Comparison of ENCODE assay signal across 28 cellular contexts in the genomic region with DNA sequence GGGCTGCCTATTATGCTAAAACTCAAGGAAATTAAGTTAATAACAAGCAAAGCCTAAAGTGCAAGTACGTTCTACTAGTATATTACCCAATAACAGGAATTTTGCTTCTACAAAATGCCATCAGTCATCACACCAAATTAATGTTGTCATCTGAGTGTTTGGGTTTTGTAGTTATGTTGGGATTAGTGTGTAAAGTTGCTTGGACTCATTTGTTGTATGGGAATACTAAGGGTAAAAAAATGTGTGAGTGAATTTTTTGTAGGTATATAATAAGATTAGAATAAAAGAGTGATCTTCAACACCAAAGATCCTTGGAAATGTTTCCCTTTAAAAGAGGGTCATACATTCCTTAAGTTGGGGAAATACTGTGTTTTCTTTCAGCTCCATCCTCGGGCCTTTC. TPM values are rescaled to one million over a fixed set of nuclear protein-coding genes. Genes with fewer than 3 reads are reported as not detected.
DNase-seq lines count a peak whose midpoint lies in the region; ATAC-seq, FAIRE-seq and TF ChIP-seq lines count a peak whose summit lies in the region.
"Had no signal": no experiment of that assay in that cellular context is flagged by ENCODE, and none has a peak within 500 bp of the region (broad histone marks: within the 10 kb centered on the region; RNA-seq: fewer than 3 reads in every experiment).

No MANE protein-coding gene starts in this region.

- H3K4me1 ChIP-seq in A549 (peaks cover 57% of the 10 kb centered on the region), GM23248 (ENCODE audit: insufficient read depth) (peaks cover 36% of the 10 kb centered on the region), osteoblast (ENCODE audit: insufficient read depth, low read length) (peaks cover 30% of the 10 kb centered on the region), thyroid gland (peaks cover 0 to 18% of the 10 kb centered on the region in 2 donors)
- H3K4me1 ChIP-seq: breast epithelium had no signal

- H3K4me3 ChIP-seq in A549 = no peak overlapping the region
- no peak overlapping the region for H3K4me3 ChIP-seq in GM23248
- no peak overlapping the region for H3K4me3 ChIP-seq in osteoblast (ENCODE audit: insufficient read depth, low read length)
- H3K4me3 ChIP-seq in thyroid gland (replicated peaks in 1 of 3) = no peak overlapping the region
- H3K4me3 ChIP-seq: breast epithelium, GM12878, K562, PC-9, transverse colon had no signal

- intact Hi-C loops in thyroid gland (cut with DNase I) = no loop called here

- H3K4me2 ChIP-seq in A549 (no peak overlapping the region), GM23248 (ENCODE audit: unreplicated experiment) (no peak overlapping the region), osteoblast (ENCODE audit: insufficient read depth, low read length) (no peak overlapping the region)
- H3K4me2 ChIP-seq: PC-9 had no signal

- H4K20me1 ChIP-seq in GM23248 (ENCODE audit: insufficient read depth) = 0 out of 2 replicates have a peak, but pooled peaks cover 3% of the 10 kb centered on the region
- H4K20me1 ChIP-seq in osteoblast (ENCODE audit: insufficient read depth, low read length) = no peaks in the 10 kb centered on the region

- no peaks in the 10 kb centered on the region for H3K27me3 ChIP-seq in GM23248 (replicated peaks; ENCODE audit: insufficient read depth)
- H3K27me3 ChIP-seq in osteoblast (ENCODE audit: insufficient read depth, low read length) = no peaks in the 10 kb centered on the region
- H3K27me3 ChIP-seq in thyroid gland = no peaks in the 10 kb centered on the region
- H3K27me3 ChIP-seq: BE2C, breast epithelium, transverse colon had no signal

- FAIRE-seq in A549 (lab: Jason Lieb, UNC) = peak; percentile 32
- FAIRE-seq: colon, GM12878, islet of Langerhans, K562 had no signal

- in situ Hi-C loops in GM23248 (cut with MboI) = no loop called here

- DNase-seq in A549 (ENCODE audit: low read depth in 1 of 2, low spot score in 1 of 2) (no peak), GM23248 (peak; percentile 45), astrocyte of the hippocampus (ENCODE audit: low read depth, low spot score) (peak; percentile 23), osteoblast (ENCODE audit: insufficient read length, low spot score, missing footprints) (no peak), thyroid gland (no peak), NCI-H82 (lab: John Stamatoyannopoulos, UW) (no peak)
- no peak for DNase-seq in activated T-cell treated with anti-CD3 and anti-CD28 coated beads, Interleukin-2, amount 50 U/mL, for 1 hour
- DNase-seq in stimulated activated CD4-positive, alpha-beta T cell treated with anti-CD3 and anti-CD28 coated beads, Interleukin-2, amount 100 ng/mL, for 24 hours = no peak
- DNase-seq: activated CD4-positive, alpha-beta T cell treated with anti-CD3 and anti-CD28 coated beads for 1 hour; activated CD8-positive, alpha-beta T cell treated with anti-CD3 and anti-CD28 coated beads for 36 hours; activated naive CD4-positive, alpha-beta T cell treated with anti-CD3 and anti-CD28 coated beads, Interleukin-2, amount 50 U/mL, for 16 hours; amniotic stem cell; BE2C; CD8-positive, alpha-beta memory T cell; H7; naive B cell; NCI-H1105; NCI-H187 treated with DMSO at 0.1 percent for 48 hours; NCI-H526; nucleus accumbens; PC-9; transverse colon had no signal

- H3K9me3 ChIP-seq in A549 (no peaks in the 10 kb centered on the region), GM23248 (ENCODE audit: low read depth) (no peaks in the 10 kb centered on the region), osteoblast (ENCODE audit: low read depth, low read length) (no peaks in the 10 kb centered on the region), thyroid gland (no peaks in the 10 kb centered on the region)
- H3K9me3 ChIP-seq: BE2C, breast epithelium, transverse colon had no signal

- no peak for TF ChIP-seq RAD21 in A549 (conservative IDR thresholded peaks at IDR 0.05 in 1 of 2, IDR thresholded peaks at IDR 0.05 in 1 of 2)

- TF ChIP-seq EP300 in A549 (IDR thresholded peaks at IDR 0.05) = no peak

- ATAC-seq in A549 = no peak
- ATAC-seq: activated CD8-positive, alpha-beta T cell treated with anti-CD3 and anti-CD28 coated beads for 36 hours; GM12878; K562; Right ventricle myocardium inferior had no signal

- POLR2A ChIA-PET in A549 (lab: Yijun Ruan, JAX) = no interaction called here

- peaks cover 63% of the 10 kb centered on the region for H3F3A ChIP-seq in GM23248 (ENCODE audit: insufficient read depth)

- TF ChIP-seq POLR2A in A549 (IDR thresholded peaks at IDR 0.05; ENCODE audit: low read length) (no peak), thyroid gland (IDR thresholded peaks at IDR 0.05) (no peak)

- H2AFZ ChIP-seq in GM23248 (no peak overlapping the region), osteoblast (ENCODE audit: low read length) (no peak overlapping the region)
- H2AFZ ChIP-seq: PC-9 had no signal

- H3K79me2 ChIP-seq in GM23248 (ENCODE audit: insufficient read depth) (peaks cover 97% of the 10 kb centered on the region), osteoblast (ENCODE audit: insufficient read depth, low read length) (peaks cover 95% of the 10 kb centered on the region)

- peaks cover 31% of the 10 kb centered on the region; the same call in 1 of the 2 replicates for H3K36me3 ChIP-seq in GM23248 (ENCODE audit: low read depth)
- peaks cover 40% of the 10 kb centered on the region for H3K36me3 ChIP-seq in osteoblast (ENCODE audit: insufficient read depth, low read length)
- no peaks in the 10 kb centered on the region for H3K36me3 ChIP-seq in thyroid gland
- H3K36me3 ChIP-seq: breast epithelium, transverse colon had no signal

- WGBS in A549 (ENCODE audit: missing lambda C conversion rate) = 78% methylated on average over 2 of the region's 2 CpGs
- 41 to 50% methylated on average over 2 of the region's 2 CpGs for WGBS in GM23248 (ENCODE audit: low coverage in 1 of 2, low lambda C conversion rate in 2 of 2, missing lambda C conversion rate in 2 of 2), 2 experiments
- 72 to 78% methylated on average over 2 of the region's 2 CpGs for WGBS in thyroid gland, 2 donors

- TF ChIP-seq CTCF in A549 (IDR thresholded peaks at IDR 0.05) = no peak
- TF ChIP-seq CTCF in osteoblast (IDR thresholded peaks at IDR 0.05; ENCODE audit: extremely low read depth, low read depth, low read length) = no peak
- TF ChIP-seq CTCF in thyroid gland (IDR thresholded peaks at IDR 0.05) = no peak

- CTCF ChIA-PET in A549 (lab: Yijun Ruan, JAX) = no interaction called here

- peak overlapping the region; percentile 49 for H3K9ac ChIP-seq in GM23248

- peak overlapping the region; percentile 19 to 59; a peak in 3 of 6 replicates for H3K27ac ChIP-seq in A549
- peak overlapping the region; percentile 71 for H3K27ac ChIP-seq in GM23248
- H3K27ac ChIP-seq in osteoblast (ENCODE audit: low read depth, low read length) = peak overlapping the region; percentile 65
- H3K27ac ChIP-seq in thyroid gland = peak overlapping the region in 1 of 3 donors; percentile 13
- H3K27ac ChIP-seq: PC-9, transverse colon had no signal

- H3K9me2 ChIP-seq in GM23248 (ENCODE audit: insufficient read depth) = no peaks in the 10 kb centered on the region

TF ChIP-seq in A549, 52 proteins besides CTCF, POLR2A, EP300 and RAD21:
- no peak for TF ChIP-seq KDM5A (IDR thresholded peaks at IDR 0.05)
- TF ChIP-seq CHD4 (IDR thresholded peaks at IDR 0.05; ENCODE audit: borderline replicate concordance) = no peak
- TF ChIP-seq RFX5 (IDR thresholded peaks at IDR 0.05) = no peak
- no peak for TF ChIP-seq FOSB (CRISPR knock-in tag; IDR thresholded peaks at IDR 0.05)
- TF ChIP-seq FOSL2 (IDR thresholded peaks at IDR 0.05) = no peak
- no peak for TF ChIP-seq FOSL2 (CRISPR knock-in tag; IDR thresholded peaks at IDR 0.05)

RNA-seq across cellular contexts. Expression of a gene that starts 38.6 kb away (rescaled TPM):
- polyA plus RNA-seq in A549 (2011; rRNA removed) (208 and 259 TPM in 2 replicates), A549 (2017; fragmentation: RNase III; extraction: RNeasy Plus Mini Kit Qiagen cat#74134 plus additional on column Dnase treatment) (115 to 147 TPM (median 121 TPM) in 3 replicates), GM23248 (2016; fragmentation: Nextera tagmentation; extraction: Ambion mirVana) (175 and 184 TPM in 2 replicates)
- polyA plus RNA-seq in A549 (2012; cell fraction: cytosol; rRNA removed) = 44.4 and 49.6 TPM in 2 replicates
- 76.6 and 106 TPM in 2 replicates for polyA plus RNA-seq in A549 (2012; cell fraction: nucleus; rRNA removed)
- polyA minus RNA-seq in A549 (2011; rRNA and poly(A)+ RNA removed) = 264 and 271 TPM in 2 replicates
- 134 and 152 TPM in 2 replicates for total RNA-seq in GM23248 (2014; rRNA removed; shearing (Covaris generic))
- total RNA-seq in osteoblast (173 and 200 TPM in 2 replicates), thyroid gland (100 to 1,000 TPM in 1 of 4 donors, 10 to 100 TPM in 3; 40.4 to 123 (median 58.3) TPM)
- polyA plus RNA-seq: CD8-positive, alpha-beta memory T cell had no signal

Comparison
In these comparisons a context has a peak if more than half of its experiments do, and no peak if none do; other contexts are left out.
1. DNase-seq: peak in GM23248 (single experiment) and astrocyte of the hippocampus (single experiment); none in A549 (0 of 2), osteoblast (single experiment), activated T-cell treated with anti-CD3 and anti-CD28 coated beads, Interleukin-2, amount 50 U/mL, for 1 hour (single experiment), stimulated activated CD4-positive, alpha-beta T cell treated with anti-CD3 and anti-CD28 coated beads, Interleukin-2, amount 100 ng/mL, for 24 hours (0 of 2), thyroid gland (0 of 2) and NCI-H82 (single experiment).